In the genomic region with DNA sequence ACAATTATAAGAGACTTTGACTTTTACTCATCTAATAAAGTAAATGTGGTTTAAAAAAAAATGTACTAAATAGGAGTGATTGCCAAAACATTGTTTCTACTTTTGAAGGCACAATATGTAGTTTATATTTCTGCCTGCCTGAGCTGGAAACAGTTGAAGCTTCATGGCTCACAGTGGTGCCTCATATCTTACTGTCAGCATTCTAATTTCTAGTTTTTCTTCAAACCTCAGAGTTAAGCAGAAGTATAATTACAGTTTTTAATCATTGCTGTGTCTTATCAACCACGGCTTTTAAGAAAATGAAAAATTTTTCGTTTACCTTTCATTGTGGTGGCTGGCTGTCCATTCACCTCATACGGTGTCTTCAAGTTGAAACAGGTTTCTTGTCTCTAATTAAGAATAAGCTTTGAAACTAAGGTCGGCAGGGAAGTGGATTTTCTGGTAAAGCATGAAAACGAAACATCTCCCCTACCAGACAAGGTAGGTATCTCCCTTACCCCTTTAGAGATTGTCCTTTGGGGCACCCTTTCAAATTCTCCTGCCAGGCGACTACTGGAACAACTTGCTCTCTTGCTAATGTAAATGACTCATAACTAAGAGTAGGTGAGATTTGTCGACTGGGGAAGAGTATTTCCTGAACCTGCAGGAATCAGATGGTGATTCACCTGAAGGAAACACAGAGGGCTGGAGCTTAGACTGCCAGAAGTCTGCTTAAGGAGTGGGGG, we compare ENCODE assay signal across 13 cellular contexts. TPM values are rescaled to one million over a fixed set of nuclear protein-coding genes. Genes with fewer than 3 reads are reported as not detected.
DNase-seq lines count a peak whose midpoint lies in the region; ATAC-seq and TF ChIP-seq lines count a peak whose summit lies in the region.
"Had no signal": no experiment of that assay in that cellular context is flagged by ENCODE, and none has a peak within 500 bp of the region (broad histone marks: within the 10 kb centered on the region; RNA-seq: fewer than 3 reads in every experiment).

A gene with protein sequence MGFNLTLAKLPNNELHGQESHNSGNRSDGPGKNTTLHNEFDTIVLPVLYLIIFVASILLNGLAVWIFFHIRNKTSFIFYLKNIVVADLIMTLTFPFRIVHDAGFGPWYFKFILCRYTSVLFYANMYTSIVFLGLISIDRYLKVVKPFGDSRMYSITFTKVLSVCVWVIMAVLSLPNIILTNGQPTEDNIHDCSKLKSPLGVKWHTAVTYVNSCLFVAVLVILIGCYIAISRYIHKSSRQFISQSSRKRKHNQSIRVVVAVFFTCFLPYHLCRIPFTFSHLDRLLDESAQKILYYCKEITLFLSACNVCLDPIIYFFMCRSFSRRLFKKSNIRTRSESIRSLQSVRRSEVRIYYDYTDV (minus strand): TSS at position 554 of the 725 bp plus-strand sequence. CDS start 16,720 bp downstream, outside the sequence.

- TF ChIP-seq CTCF in PC-3 (conservative IDR thresholded peaks at IDR 0.05; ENCODE audit: low read depth, low read length), result no peak
- no peak for TF ChIP-seq CTCF in fibroblast of lung (conservative IDR thresholded peaks at IDR 0.05 in 1 of 2, IDR thresholded peaks at IDR 0.05 in 1 of 2; ENCODE audit: low read depth in 1 of 2, low read length in 2 of 2)
- TF ChIP-seq CTCF in type B pancreatic cell (conservative IDR thresholded peaks at IDR 0.05), result no peak

- ATAC-seq in PC-3, result peak; percentile 75
- no peak for ATAC-seq in GM21786 (IDR thresholded peaks at IDR 0.05; ENCODE audit: unreplicated experiment)
- ATAC-seq in GM21423 (IDR thresholded peaks at IDR 0.05; ENCODE audit: unreplicated experiment), result no peak

- intact Hi-C loops in activated naive CD4-positive, alpha-beta T cell treated with anti-CD3 and anti-CD28 coated beads for 36 hours (cut with micrococcal nuclease), result loop anchor here (1.0 to 2.0 kb wide), 2 partner anchors 11 to 40 kb away; no protein-coding TSS in a partner anchor
- intact Hi-C loops in PC-3 (cut with micrococcal nuclease), result loop anchor here (1.0 to 5.0 kb wide), 2 partner anchors 11 to 591 kb away; no protein-coding TSS in a partner anchor

- no peaks in the 10 kb centered on the region for H3K9me3 Mint-ChIP-seq in activated naive CD4-positive, alpha-beta T cell treated with anti-CD3 and anti-CD28 coated beads for 36 hours
- no peaks in the 10 kb centered on the region for H3K9me3 Mint-ChIP-seq in type B pancreatic cell
- no peaks in the 10 kb centered on the region for H3K9me3 Mint-ChIP-seq in immature natural killer cell

- H3K79me2 ChIP-seq in PC-3 (ENCODE audit: low read length), result peaks cover 52% of the 10 kb centered on the region
- no peaks in the 10 kb centered on the region for H3K79me2 ChIP-seq in fibroblast of lung (ENCODE audit: control insufficient read depth, insufficient read depth, low read length)

- CTCF ChIA-PET in activated naive CD4-positive, alpha-beta T cell treated with anti-CD3 and anti-CD28 coated beads for 36 hours (lab: Charles Lee), result interaction anchor here (0.6 to 1.5 kb wide), 3 partner anchors 11 to 599 kb away, joined by 3 to 4 read pairs (median 4); no protein-coding TSS in a partner anchor
- CTCF ChIA-PET in PC-3 (lab: Charles Lee), result interaction anchor here (0.5 to 0.7 kb wide), 3 partner anchors 11 to 611 kb away, joined by 3 read pairs; no protein-coding TSS in a partner anchor

- H3K4me1 ChIP-seq in PC-3 (ENCODE audit: insufficient read depth, low read length) (peaks cover 76% of the 10 kb centered on the region), fibroblast of lung (ENCODE audit: control insufficient read depth, extremely low read depth, insufficient read depth, low read length) (peaks cover 18% of the 10 kb centered on the region)
- H3K4me1 ChIP-seq: right atrium auricular region had no signal

- H3K27me3 ChIP-seq in PC-3 (ENCODE audit: low read length), result no peaks in the 10 kb centered on the region
- H3K27me3 ChIP-seq in fibroblast of lung (ENCODE audit: control insufficient read depth, insufficient read depth, low read length), result no peaks in the 10 kb centered on the region
- H3K27me3 ChIP-seq: right atrium auricular region had no signal

- peak; percentile 48 for DNase-seq in activated naive CD4-positive, alpha-beta T cell treated with anti-CD3 and anti-CD28 coated beads for 36 hours
- no peak for DNase-seq in activated naive CD4-positive, alpha-beta T cell treated with anti-CD3 and anti-CD28 coated beads, Interleukin-2, amount 50 U/mL, for 16 hours
- DNase-seq in PC-3, result peak; percentile 95
- DNase-seq in fibroblast of lung (ENCODE audit: low read depth in 2 of 2), result peak; percentile 9 to 78
- DNase-seq in type B pancreatic cell (ENCODE audit: extremely low spot score, unreplicated experiment), result no peak
- DNase-seq in immature natural killer cell, result no peak
- DNase-seq: NCI-H2227 treated with DMSO at 0.1 percent for 48 hours, T-helper 9 cell had no signal

- H3K27me3 Mint-ChIP-seq in activated naive CD4-positive, alpha-beta T cell treated with anti-CD3 and anti-CD28 coated beads for 36 hours (ENCODE audit: low read depth), result no peaks in the 10 kb centered on the region
- H3K27me3 Mint-ChIP-seq in type B pancreatic cell (no peaks in the 10 kb centered on the region), immature natural killer cell (ENCODE audit: low read depth in 3 of 3) (peaks cover 0 to 1% (median 0%) of the 10 kb centered on the region in 3 donors)

- POLR2A ChIA-PET in PC-3 (lab: Charles Lee; ENCODE audit: unreplicated experiment), result interaction anchor here (0.7 kb wide), 1 partner anchor 12 kb away, joined by 10 read pairs; no protein-coding TSS in a partner anchor

- no peak within 1 kb of the TSS for H3K4me3 Mint-ChIP-seq in activated naive CD4-positive, alpha-beta T cell treated with anti-CD3 and anti-CD28 coated beads for 36 hours
- peak within 1 kb of the TSS; percentile 80 for H3K4me3 Mint-ChIP-seq in type B pancreatic cell
- H3K4me3 Mint-ChIP-seq in immature natural killer cell, result no peak within 1 kb of the TSS

- peaks cover 6% of the 10 kb centered on the region for H3F3A ChIP-seq in PC-3 (ENCODE audit: low read length, unreplicated experiment)

- H4K20me1 ChIP-seq in PC-3 (ENCODE audit: low read length), result no peaks in the 10 kb centered on the region
- H4K20me1 ChIP-seq in fibroblast of lung (ENCODE audit: control insufficient read depth, extremely low read depth, insufficient read depth, low read length), result no peaks in the 10 kb centered on the region

- H3K4me3 ChIP-seq in PC-3 (ENCODE audit: low read length) (peak within 1 kb of the TSS; percentile 72), fibroblast of lung (replicated peaks in 1 of 4; ENCODE audit: control extremely low read depth in 1 of 4, insufficient read depth in 1 of 4, low read depth in 3 of 4, low read length in 4 of 4) (no peak within 1 kb of the TSS)
- H3K4me3 ChIP-seq: right atrium auricular region had no signal

- H3K4me1 Mint-ChIP-seq in activated naive CD4-positive, alpha-beta T cell treated with anti-CD3 and anti-CD28 coated beads for 36 hours (ENCODE audit: low read depth), result peaks cover 12% of the 10 kb centered on the region
- no peaks in the 10 kb centered on the region for H3K4me1 Mint-ChIP-seq in type B pancreatic cell (ENCODE audit: unreplicated experiment)
- no peaks in the 10 kb centered on the region for H3K4me1 Mint-ChIP-seq in immature natural killer cell

- no peaks in the 10 kb centered on the region for H3K9me2 ChIP-seq in PC-3 (replicated peaks; ENCODE audit: low read length)

- TSS peak; percentile 83 for BruUV-seq in PC-3 (replicated peaks; lab: Mats Ljungman, UMichigan)

- H3K27ac Mint-ChIP-seq in activated naive CD4-positive, alpha-beta T cell treated with anti-CD3 and anti-CD28 coated beads for 36 hours, result no peak within 1 kb of the TSS
- peak within 1 kb of the TSS; percentile 97 for H3K27ac Mint-ChIP-seq in type B pancreatic cell
- H3K27ac Mint-ChIP-seq in immature natural killer cell, result no peak within 1 kb of the TSS

- H2AFZ ChIP-seq in PC-3 (ENCODE audit: low read length), result peak within 1 kb of the TSS; percentile 32; the same call in 1 of the 2 replicates
- H2AFZ ChIP-seq in fibroblast of lung (ENCODE audit: low read length), result no peak within 1 kb of the TSS

- H3K9me3 ChIP-seq in PC-3 (ENCODE audit: low read length), result no peaks in the 10 kb centered on the region
- no peaks in the 10 kb centered on the region for H3K9me3 ChIP-seq in fibroblast of lung (ENCODE audit: control insufficient read depth, insufficient read depth, low read depth, low read length)
- H3K9me3 ChIP-seq: right atrium auricular region had no signal

- H3K36me3 ChIP-seq in PC-3 (ENCODE audit: low read depth, low read length), result no peaks in the 10 kb centered on the region
- H3K36me3 ChIP-seq in fibroblast of lung (ENCODE audit: control insufficient read depth, insufficient read depth, low read length), result no peaks in the 10 kb centered on the region
- H3K36me3 ChIP-seq: right atrium auricular region had no signal

- H3K36me3 Mint-ChIP-seq in activated naive CD4-positive, alpha-beta T cell treated with anti-CD3 and anti-CD28 coated beads for 36 hours (ENCODE audit: low read depth), result no peaks in the 10 kb centered on the region
- H3K36me3 Mint-ChIP-seq in type B pancreatic cell (no peaks in the 10 kb centered on the region), immature natural killer cell (no peaks in the 10 kb centered on the region)

- H3K27ac ChIP-seq in PC-3 (ENCODE audit: low read length) (peak within 1 kb of the TSS; percentile 89), fibroblast of lung (ENCODE audit: insufficient read depth, low read length) (no peak within 1 kb of the TSS)
- H3K27ac ChIP-seq: right atrium auricular region had no signal

- H3K9ac ChIP-seq in PC-3 (ENCODE audit: low read length) (peak within 1 kb of the TSS; percentile 68), fibroblast of lung (ENCODE audit: insufficient read depth, low read length) (no peak within 1 kb of the TSS)

- peak within 1 kb of the TSS; percentile 89 for H3K4me2 ChIP-seq in PC-3 (ENCODE audit: low read length)
- H3K4me2 ChIP-seq in fibroblast of lung (ENCODE audit: extremely low read depth, insufficient read depth, low read length), result no peak within 1 kb of the TSS

RNA-seq across cellular contexts. Expression of the gene that starts here (rescaled TPM):
- under 1 TPM in 1 of 2 experiments, not detected in 1; 0.19 TPM for total RNA-seq in activated naive CD4-positive, alpha-beta T cell treated with anti-CD3 and anti-CD28 coated beads for 36 hours
- total RNA-seq in PC-3 (2014; rRNA removed), result 13.3 and 14.5 TPM in 2 replicates
- 0.17 and 0.26 TPM in 2 replicates for total RNA-seq in fibroblast of lung
- 0.05 and 0.11 TPM in 2 replicates for polyA plus RNA-seq in fibroblast of lung
- polyA plus RNA-seq in fibroblast of lung (2012), result 0.10 and 0.30 TPM in 2 replicates
- polyA minus RNA-seq in fibroblast of lung (ENCODE audit: low replicate concordance), result not detected in 2 replicates
- total RNA-seq in type B pancreatic cell (ENCODE audit: low replicate concordance), result 5.5 and 28.9 TPM in 2 replicates
- not detected for polyA plus RNA-seq in immature natural killer cell
- total RNA-seq: cardiac septum, right atrium auricular region had no signal
- polyA plus RNA-seq: BJ had no signal

Comparison
In these comparisons a context has a peak if more than half of its experiments do, and no peak if none do; other contexts are left out.
1. Peak in DNase-seq in activated naive CD4-positive, alpha-beta T cell treated with anti-CD3 and anti-CD28 coated beads for 36 hours; RNA of the gene not detected or under 1 TPM.
2. Peak in DNase-seq in fibroblast of lung; RNA of the gene not detected or under 1 TPM.